In the genomic region with DNA sequence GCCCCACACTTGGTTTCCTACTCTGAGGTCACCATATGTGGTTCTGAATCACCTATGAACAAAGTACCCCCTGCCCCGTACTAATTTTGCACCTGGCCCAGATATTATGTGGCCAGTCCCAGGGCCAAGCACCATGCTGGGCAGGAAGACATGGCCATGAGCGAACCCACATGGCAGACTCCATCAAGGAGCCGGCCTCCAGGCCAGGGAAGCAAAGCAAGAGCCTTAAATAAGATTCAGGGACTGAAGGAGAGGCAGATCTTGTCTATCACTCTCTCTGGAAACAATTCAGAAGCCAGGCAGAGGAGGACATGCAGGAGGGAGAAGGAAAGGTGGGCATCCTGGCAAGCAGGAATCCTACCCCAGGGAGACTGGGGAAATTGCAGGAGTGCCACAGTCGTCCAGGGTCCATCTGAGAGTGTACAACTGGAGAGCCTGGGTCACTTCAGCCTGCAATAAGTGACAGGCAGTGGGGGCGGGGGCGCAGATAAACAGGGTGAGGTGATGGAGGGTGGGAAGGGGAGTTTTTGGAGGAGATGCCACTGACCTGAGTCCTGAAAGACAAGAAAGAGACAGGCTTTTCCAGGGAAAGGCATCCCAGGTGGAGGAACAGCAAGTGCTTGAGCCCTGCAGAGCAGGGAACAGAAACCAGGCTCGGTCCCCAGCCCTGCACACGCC, we compare ENCODE assay signal across 2 cellular contexts.
TF ChIP-seq lines count a peak whose summit lies in the region.

No MANE protein-coding gene starts in this region.

TF ChIP-seq in HEK293, 187 proteins besides CTCF, POLR2A, EP300 and RAD21 (continued from another document):
- TF ChIP-seq GFI1B (tag by site-specific recombination; IDR thresholded peaks at IDR 0.05): no peak
- no peak for TF ChIP-seq ZNF473 (tag by site-specific recombination; IDR thresholded peaks at IDR 0.05)
- TF ChIP-seq OVOL3 (tag by site-specific recombination; IDR thresholded peaks at IDR 0.05): no peak

TF ChIP-seq in WTC11, 78 proteins besides CTCF, POLR2A, EP300 and RAD21 (continued from another document):
- TF ChIP-seq SP1 (CRISPR knock-in tag; conservative IDR thresholded peaks at IDR 0.05): no peak
- TF ChIP-seq, protein P1, sequence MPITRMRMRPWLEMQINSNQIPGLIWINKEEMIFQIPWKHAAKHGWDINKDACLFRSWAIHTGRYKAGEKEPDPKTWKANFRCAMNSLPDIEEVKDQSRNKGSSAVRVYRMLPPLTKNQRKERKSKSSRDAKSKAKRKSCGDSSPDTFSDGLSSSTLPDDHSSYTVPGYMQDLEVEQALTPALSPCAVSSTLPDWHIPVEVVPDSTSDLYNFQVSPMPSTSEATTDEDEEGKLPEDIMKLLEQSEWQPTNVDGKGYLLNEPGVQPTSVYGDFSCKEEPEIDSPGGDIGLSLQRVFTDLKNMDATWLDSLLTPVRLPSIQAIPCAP (CRISPR knock-in tag; IDR thresholded peaks at IDR 0.05): no peak
- TF ChIP-seq ZNF423 (CRISPR knock-in tag; IDR thresholded peaks at IDR 0.05): no peak
- TF ChIP-seq GABPB1 (CRISPR knock-in tag; IDR thresholded peaks at IDR 0.05): no peak
- no peak for TF ChIP-seq E2F1 (CRISPR knock-in tag; IDR thresholded peaks at IDR 0.05)
